In genomic region chr14:104422301-104423223, GRCh38 we compare ENCODE assay signal across 18 cellular contexts.
DNase-seq lines count a peak whose midpoint lies in the region; TF ChIP-seq lines count a peak whose summit lies in the region.
"Had no signal": no experiment of that assay in that cellular context is flagged by ENCODE, and none has a peak within 500 bp of the region (broad histone marks: within the 10 kb centered on the region; RNA-seq: fewer than 3 reads in every experiment).

No MANE protein-coding gene starts in this region.

- H3K4me3 ChIP-seq in osteoblast (ENCODE audit: insufficient read depth, low read length), result no peak overlapping the region
- H3K4me3 ChIP-seq: skin epidermis, thoracic aorta had no signal

- no peaks in the 10 kb centered on the region for H3K27me3 ChIP-seq in osteoblast (ENCODE audit: insufficient read depth, low read length)

- H3K36me3 ChIP-seq in osteoblast (ENCODE audit: insufficient read depth, low read length), result no peaks in the 10 kb centered on the region
- H3K36me3 ChIP-seq: thoracic aorta, WERI-Rb-1 had no signal

- H3K4me2 ChIP-seq in osteoblast (ENCODE audit: insufficient read depth, low read length), result no peak overlapping the region

- TF ChIP-seq CTCF in chondrocyte (IDR thresholded peaks at IDR 0.05) (no peak), osteoblast (IDR thresholded peaks at IDR 0.05; ENCODE audit: extremely low read depth, low read depth, low read length) (no peak)

- H3K36me3 Mint-ChIP-seq in chondrocyte (ENCODE audit: low read depth), result no peaks in the 10 kb centered on the region
- H3K36me3 Mint-ChIP-seq: T-cell had no signal

- DNase-seq in DMS 273 (lab: John Stamatoyannopoulos, UW; ENCODE audit: unreplicated experiment) (peak; percentile 39), DMS 273 treated with DMSO at 0.1 percent for 48 hours (lab: John Stamatoyannopoulos, UW) (no peak), G401 (ENCODE audit: low spot score) (peak; percentile 8), chondrocyte (ENCODE audit: low spot score) (peak; percentile 60), osteoblast (ENCODE audit: insufficient read length, low spot score, missing footprints) (peak; percentile 42), SK-N-DZ (ENCODE audit: low spot score) (no peak), GM19238 (ENCODE audit: insufficient read length, low spot score) (no peak)
- DNase-seq in stimulated activated CD4-positive, alpha-beta T cell treated with anti-CD3 and anti-CD28 coated beads, Interleukin-4, amount 100 ng/mL, for 4 hours, result no peak
- DNase-seq: DMS53; occipital lobe; RPMI8226; stimulated activated CD4-positive, alpha-beta T cell treated with anti-CD3 and anti-CD28 coated beads, Interleukin-4, amount 100 ng/mL, for 1 hour; WERI-Rb-1 had no signal

- H3K27me3 Mint-ChIP-seq in chondrocyte (ENCODE audit: low read depth), result peaks cover 30% of the 10 kb centered on the region
- H3K27me3 Mint-ChIP-seq: T-cell had no signal

- no peak overlapping the region for H2AFZ ChIP-seq in osteoblast (ENCODE audit: low read length)

- no peaks in the 10 kb centered on the region for H3K9me3 Mint-ChIP-seq in chondrocyte (ENCODE audit: low read depth)
- H3K9me3 Mint-ChIP-seq: H9, T-cell had no signal

- no peaks in the 10 kb centered on the region for H3K9me3 ChIP-seq in osteoblast (ENCODE audit: low read depth, low read length)
- H3K9me3 ChIP-seq: thoracic aorta had no signal

- H3K79me2 ChIP-seq in osteoblast (ENCODE audit: insufficient read depth, low read length), result no peaks in the 10 kb centered on the region

- H3K4me3 Mint-ChIP-seq in chondrocyte (ENCODE audit: unreplicated experiment), result no peak overlapping the region
- H3K4me3 Mint-ChIP-seq: H9, T-cell had no signal

- H3K27ac ChIP-seq in osteoblast (ENCODE audit: low read depth, low read length), result no peak overlapping the region
- H3K27ac ChIP-seq: 22Rv1, skin epidermis, thoracic aorta, WERI-Rb-1 had no signal

- in situ Hi-C loops in G401 (cut with HindIII; ENCODE audit: low sequenced_read_pairs), result no loop called here

- H3K27ac Mint-ChIP-seq in chondrocyte (ENCODE audit: unreplicated experiment), result no peak overlapping the region
- H3K27ac Mint-ChIP-seq: T-cell had no signal

- no peaks in the 10 kb centered on the region for H4K20me1 ChIP-seq in osteoblast (ENCODE audit: insufficient read depth, low read length)

- no peaks in the 10 kb centered on the region for H3K4me1 Mint-ChIP-seq in chondrocyte (ENCODE audit: low read depth)

- no peaks in the 10 kb centered on the region for H3K4me1 ChIP-seq in osteoblast (ENCODE audit: insufficient read depth, low read length)

Comparison
In these comparisons a context has a peak if more than half of its experiments do, and no peak if none do; other contexts are left out.
1. DNase-seq: peak in DMS 273 (single experiment), G401 (single experiment), chondrocyte (single experiment) and osteoblast (single experiment); none in DMS 273 treated with DMSO at 0.1 percent for 48 hours (single experiment), SK-N-DZ (single experiment), stimulated activated CD4-positive, alpha-beta T cell treated with anti-CD3 and anti-CD28 coated beads, Interleukin-4, amount 100 ng/mL, for 4 hours (0 of 2) and GM19238 (single experiment).